Comparison of ENCODE assay signal across 14 cellular contexts in the genomic region with DNA sequence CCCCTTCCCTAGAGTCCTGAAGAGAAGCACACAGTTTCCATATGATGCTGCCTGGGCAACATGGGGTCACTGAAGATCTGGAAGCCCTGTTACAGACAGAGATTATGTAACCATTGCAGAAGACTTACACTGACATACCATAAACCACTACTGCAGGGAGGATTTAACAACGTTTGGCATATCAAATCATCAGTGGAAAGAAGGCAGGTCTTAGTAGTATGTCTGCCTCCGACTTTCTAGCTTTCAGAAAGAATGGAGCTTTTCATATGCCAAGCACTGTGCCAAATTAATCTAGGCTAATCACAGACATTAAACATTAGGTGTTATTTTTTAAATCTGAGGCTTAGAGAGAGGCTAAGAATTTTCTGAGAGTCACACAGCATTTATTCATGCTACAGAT.
DNase-seq lines count a peak whose midpoint lies in the region; ATAC-seq and TF ChIP-seq lines count a peak whose summit lies in the region.
"Had no signal": no experiment of that assay in that cellular context is flagged by ENCODE, and none has a peak within 500 bp of the region (broad histone marks: within the 10 kb centered on the region; RNA-seq: fewer than 3 reads in every experiment).

No MANE protein-coding gene starts in this region.

- H3K4me3 ChIP-seq in BE2C (ENCODE audit: low read depth, low read length) (no peak overlapping the region), neuronal stem cell (ENCODE audit: low read length in 2 of 2) (no peak overlapping the region), prostate gland (no peak overlapping the region)
- H3K4me3 ChIP-seq: BLaER1, SK-N-MC had no signal

- no peak overlapping the region for H3K4me2 ChIP-seq in neuronal stem cell (ENCODE audit: insufficient read depth, low read length, poor library complexity, severe bottlenecking)
- H3K4me2 ChIP-seq: BLaER1 had no signal

- no peak overlapping the region for H3K9ac ChIP-seq in neuronal stem cell (ENCODE audit: low read depth, low read length, poor library complexity)
- H3K9ac ChIP-seq: BLaER1 had no signal

- H3K36me3 Mint-ChIP-seq in activated T-cell treated with anti-CD3 and anti-CD28 coated beads, Interleukin-2, amount 50 U/mL, for 72 hours (ENCODE audit: insufficient read depth in 2 of 2) = no peaks in the 10 kb centered on the region
- H3K36me3 Mint-ChIP-seq: CD4-positive, CD25-positive, alpha-beta regulatory T cell had no signal

- H2BK120ac ChIP-seq in neuronal stem cell (ENCODE audit: low read depth, low read length) = no peak overlapping the region

- no peaks in the 10 kb centered on the region for H3K27me3 Mint-ChIP-seq in activated T-cell treated with anti-CD3 and anti-CD28 coated beads, Interleukin-2, amount 50 U/mL, for 72 hours (ENCODE audit: low read depth)
- H3K27me3 Mint-ChIP-seq: CD4-positive, CD25-positive, alpha-beta regulatory T cell had no signal

- TF ChIP-seq CTCF in BE2C (IDR thresholded peaks at IDR 0.05; ENCODE audit: low read depth, low read length) = no peak
- TF ChIP-seq CTCF in prostate gland (IDR thresholded peaks at IDR 0.05) = no peak

- H3K79me1 ChIP-seq in neuronal stem cell (ENCODE audit: low read depth, low read length) = no peaks in the 10 kb centered on the region

- DNase-seq in BE2C = peak; percentile 5
- DNase-seq in globus pallidus (ENCODE audit: low spot score) = peak; percentile 64
- DNase-seq in neuronal stem cell (ENCODE audit: low spot score) = no peak
- no peak for DNase-seq in activated T-cell treated with anti-CD3 and anti-CD28 coated beads, Interleukin-2, amount 50 U/mL, for 72 hours
- no peak for DNase-seq in activated CD4-positive, CD25-positive, alpha-beta regulatory T cell treated with anti-CD3 and anti-CD28 coated beads, Interleukin-2, amount 50 U/mL, for 72 hours
- no peak for DNase-seq in prostate gland (ENCODE audit: low spot score)
- DNase-seq: 8988T; CD4-positive, CD25-positive, alpha-beta regulatory T cell; NCI-H1436 treated with DMSO at 0.1 percent for 48 hours; NCI-H187 treated with DMSO at 0.1 percent for 48 hours had no signal

- H3K27ac Mint-ChIP-seq in activated T-cell treated with anti-CD3 and anti-CD28 coated beads, Interleukin-2, amount 50 U/mL, for 72 hours = no peak overlapping the region
- H3K27ac Mint-ChIP-seq: CD4-positive, CD25-positive, alpha-beta regulatory T cell had no signal

- TF ChIP-seq POLR2A in prostate gland (IDR thresholded peaks at IDR 0.05) = no peak

- H3K9me3 Mint-ChIP-seq in activated T-cell treated with anti-CD3 and anti-CD28 coated beads, Interleukin-2, amount 50 U/mL, for 72 hours = peaks cover 0 to 2% of the 10 kb centered on the region in 2 donors

- H3K27me3 ChIP-seq in BE2C (no peaks in the 10 kb centered on the region), neuronal stem cell (ENCODE audit: control insufficient read depth in 3 of 3, insufficient read depth in 3 of 3, low read depth in 1 of 3, low read length in 3 of 3) (no peaks in the 10 kb centered on the region), prostate gland (replicated peaks; ENCODE audit: insufficient read depth) (no peaks in the 10 kb centered on the region)
- H3K27me3 ChIP-seq: BLaER1 had no signal

- no peak overlapping the region for H2BK15ac ChIP-seq in neuronal stem cell (ENCODE audit: low read length)

- H3K36me3 ChIP-seq in BE2C (no peaks in the 10 kb centered on the region), neuronal stem cell (replicated peaks in 1 of 2; ENCODE audit: control insufficient read depth in 2 of 2, insufficient read depth in 2 of 2, low read length in 2 of 2) (no peaks in the 10 kb centered on the region), prostate gland (no peaks in the 10 kb centered on the region)
- H3K36me3 ChIP-seq: BLaER1 had no signal

- H3K18ac ChIP-seq in neuronal stem cell (ENCODE audit: low read length) = no peak overlapping the region

- H2BK12ac ChIP-seq in neuronal stem cell (ENCODE audit: low read length) = no peak overlapping the region

- no peak overlapping the region for H3K14ac ChIP-seq in neuronal stem cell (ENCODE audit: low read length)

- H3K27ac ChIP-seq in angular gyrus (ENCODE audit: low read depth, low read length) = peak overlapping the region; percentile 58
- no peak overlapping the region for H3K27ac ChIP-seq in neuronal stem cell (replicated peaks; ENCODE audit: low read length)
- no peak overlapping the region for H3K27ac ChIP-seq in prostate gland
- H3K27ac ChIP-seq: BLaER1, SK-N-MC had no signal

- H4K91ac ChIP-seq in neuronal stem cell (ENCODE audit: low read depth, low read length, poor library complexity) = no peak overlapping the region

- H3K9me3 ChIP-seq in BE2C (no peaks in the 10 kb centered on the region), neuronal stem cell (replicated peaks in 1 of 2; ENCODE audit: control insufficient read depth in 2 of 2, insufficient read depth in 1 of 2, low read depth in 1 of 2, low read length in 2 of 2) (peaks cover 0 to 2% of the 10 kb centered on the region in 2 donors), prostate gland (no peaks in the 10 kb centered on the region)
- H3K9me3 ChIP-seq: BLaER1 had no signal

- H2BK5ac ChIP-seq in neuronal stem cell (ENCODE audit: low read length) = no peak overlapping the region

- intact Hi-C loops in prostate gland (cut with DNase I) = loop anchor here (5.0 kb wide), 1 partner anchor 142 kb away; the partner anchor contains the start of gene ADGRB3

- H3K4me1 ChIP-seq in BE2C = peaks cover 38% of the 10 kb centered on the region
- H3K4me1 ChIP-seq in neuronal stem cell (ENCODE audit: control insufficient read depth in 2 of 2, insufficient read depth in 1 of 2, low read depth in 1 of 2, low read length in 2 of 2) = peaks cover 0 to 11% of the 10 kb centered on the region in 2 donors
- no peaks in the 10 kb centered on the region for H3K4me1 ChIP-seq in prostate gland (replicated peaks)
- H3K4me1 ChIP-seq: BLaER1 had no signal

- no peak overlapping the region for H3K23ac ChIP-seq in neuronal stem cell (ENCODE audit: low read depth, low read length, poor library complexity)

- ATAC-seq in activated T-cell treated with anti-CD3 and anti-CD28 coated beads, Interleukin-2, amount 50 U/mL, for 72 hours (replicated peaks in 1 of 2) = no peak
- no peak for ATAC-seq in GM19452 (IDR thresholded peaks at IDR 0.05; ENCODE audit: unreplicated experiment)

- no peak overlapping the region for H2AK5ac ChIP-seq in neuronal stem cell (ENCODE audit: low read depth, low read length)

- H3K4me1 Mint-ChIP-seq in activated T-cell treated with anti-CD3 and anti-CD28 coated beads, Interleukin-2, amount 50 U/mL, for 72 hours (ENCODE audit: low read depth) = no peaks in the 10 kb centered on the region
- H3K4me1 Mint-ChIP-seq: CD4-positive, CD25-positive, alpha-beta regulatory T cell had no signal

- WGBS in neuronal stem cell (ENCODE audit: extremely low coverage in 2 of 2, insufficient read length in 2 of 2, insufficient replicate concordance in 1 of 2), 2 donors = no CpG with 5 or more reads among the region's 2 CpGs
- 40% methylated on average over 2 of the region's 2 CpGs for WGBS in prostate gland

- no peak overlapping the region for H4K8ac ChIP-seq in neuronal stem cell (ENCODE audit: low read depth, low read length)

- H3K4ac ChIP-seq in neuronal stem cell (ENCODE audit: low read length) = no peak overlapping the region

- peak overlapping the region; percentile 60 for H2AFZ ChIP-seq in neuronal stem cell (ENCODE audit: low read length)

- no peak overlapping the region for H3K4me3 Mint-ChIP-seq in activated T-cell treated with anti-CD3 and anti-CD28 coated beads, Interleukin-2, amount 50 U/mL, for 72 hours
- H3K4me3 Mint-ChIP-seq: CD4-positive, CD25-positive, alpha-beta regulatory T cell had no signal

Comparison
In these comparisons a context has a peak if more than half of its experiments do, and no peak if none do; other contexts are left out.
1. DNase-seq: peak in BE2C (single experiment) and globus pallidus (single experiment); none in neuronal stem cell (single experiment), activated T-cell treated with anti-CD3 and anti-CD28 coated beads, Interleukin-2, amount 50 U/mL, for 72 hours (0 of 2), activated CD4-positive, CD25-positive, alpha-beta regulatory T cell treated with anti-CD3 and anti-CD28 coated beads, Interleukin-2, amount 50 U/mL, for 72 hours (single experiment) and prostate gland (single experiment).